Comparison of ENCODE assay signal across 9 cellular contexts in the genomic region with DNA sequence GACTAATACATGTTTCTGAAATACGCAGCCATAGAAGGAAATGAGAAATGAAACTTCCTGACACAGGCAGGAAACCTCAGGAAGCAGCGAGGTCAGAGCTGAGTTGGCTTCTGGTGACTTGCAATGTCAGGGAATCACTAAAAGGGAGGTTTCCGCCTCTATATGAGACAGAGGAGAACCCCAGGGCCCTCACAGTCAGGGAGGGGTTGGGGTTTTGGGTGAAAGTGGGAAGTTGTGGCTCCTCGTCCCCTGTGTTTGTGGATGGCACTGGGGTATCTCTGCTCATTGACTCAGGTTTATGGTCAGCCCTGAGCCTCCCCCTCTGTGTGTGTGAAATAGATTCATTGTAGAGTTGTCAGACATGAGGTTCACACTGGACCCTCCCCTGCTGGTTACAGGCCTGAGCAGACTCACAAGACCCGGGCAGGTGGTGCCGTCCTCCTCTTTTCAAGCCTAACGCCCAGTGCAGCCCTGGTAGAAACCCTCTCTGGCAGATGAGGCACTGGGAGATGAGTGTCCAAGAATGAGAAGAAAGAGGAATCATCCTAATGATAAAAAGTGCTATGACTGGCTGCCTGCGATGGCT. TPM values are rescaled to one million over a fixed set of nuclear protein-coding genes. Genes with fewer than 3 reads are reported as not detected.
DNase-seq lines count a peak whose midpoint lies in the region; ATAC-seq, FAIRE-seq and TF ChIP-seq lines count a peak whose summit lies in the region.
"Had no signal": no experiment of that assay in that cellular context is flagged by ENCODE, and none has a peak within 500 bp of the region (broad histone marks: within the 10 kb centered on the region; RNA-seq: fewer than 3 reads in every experiment).

No MANE protein-coding gene starts in this region.

- peaks cover 8% of the 10 kb centered on the region for H3K4me1 Mint-ChIP-seq in activated naive CD8-positive, alpha-beta T cell treated with anti-CD3 and anti-CD28 coated beads, Interleukin-2, amount 10 ng/mL, durations not matched to agents 7 days and 5 days

- no peak for ATAC-seq in HepG2
- ATAC-seq in activated naive CD8-positive, alpha-beta T cell treated with anti-CD3 and anti-CD28 coated beads, Interleukin-2, amount 10 ng/mL, durations not matched to agents 7 days and 5 days (ENCODE audit: low read depth), result peak; percentile 80
- no peak for ATAC-seq in GM19324 (IDR thresholded peaks at IDR 0.05; ENCODE audit: low FRiP score, unreplicated experiment)

- H3K27me3 Mint-ChIP-seq in activated naive CD8-positive, alpha-beta T cell treated with anti-CD3 and anti-CD28 coated beads, Interleukin-2, amount 10 ng/mL, durations not matched to agents 7 days and 5 days, result peaks cover 24% of the 10 kb centered on the region

- DNase-seq in HepG2 (ENCODE audit: low spot score) (no peak), mucosa of gallbladder (ENCODE audit: low spot score) (peak; percentile 33), GM20000 (ENCODE audit: low spot score) (no peak), mammary epithelial cell (no peak), SHP77 (lab: John Stamatoyannopoulos, UW) (no peak)
- no peak for DNase-seq in activated naive CD8-positive, alpha-beta T cell treated with anti-CD3 and anti-CD28 coated beads, Interleukin-2, amount 10 ng/mL, durations not matched to agents 7 days and 5 days

- TF ChIP-seq RAD21 in liver (IDR thresholded peaks at IDR 0.05) (no peak), HepG2 (CRISPR knock-in tag; IDR thresholded peaks at IDR 0.05) (no peak)

- intact Hi-C loops in HepG2 (cut with micrococcal nuclease; ENCODE audit: unreplicated experiment) (no loop called here), mammary epithelial cell (cut with micrococcal nuclease) (no loop called here)

- H3K4me2 ChIP-seq in HepG2 (ENCODE audit: low read depth, low read length) (no peak overlapping the region), mammary epithelial cell (ENCODE audit: insufficient read depth, low read depth, low read length) (no peak overlapping the region)

- no peaks in the 10 kb centered on the region for H3K9me3 Mint-ChIP-seq in activated naive CD8-positive, alpha-beta T cell treated with anti-CD3 and anti-CD28 coated beads, Interleukin-2, amount 10 ng/mL, durations not matched to agents 7 days and 5 days

- H3K9ac ChIP-seq in liver (ENCODE audit: low read depth in 1 of 2, low read length in 2 of 2), result no peak overlapping the region
- H3K9ac ChIP-seq in HepG2 (ENCODE audit: insufficient read depth, low read depth, low read length), result no peak overlapping the region
- H3K9ac ChIP-seq in mammary epithelial cell (ENCODE audit: insufficient read depth, low read length), result no peak overlapping the region

- H3K36me3 ChIP-seq in liver (ENCODE audit: control insufficient read depth in 4 of 4, insufficient read depth in 3 of 4, low read depth in 1 of 4, low read length in 3 of 4) (no peaks in the 10 kb centered on the region), HepG2 (replicated peaks in 1 of 2; ENCODE audit: control insufficient read depth in 1 of 2, insufficient read depth in 2 of 2, low read length in 2 of 2) (no peaks in the 10 kb centered on the region), mammary epithelial cell (ENCODE audit: insufficient read depth, low read length) (no peaks in the 10 kb centered on the region)
- H3K36me3 ChIP-seq: SJSA1 had no signal

- peaks cover 0 to 2% (median 0%) of the 10 kb centered on the region in 4 donors for H3K27me3 ChIP-seq in liver (ENCODE audit: control insufficient read depth in 4 of 4, insufficient read depth in 4 of 4, low read length in 3 of 4)
- peaks cover 7 to 37% of the 10 kb centered on the region in 2 experiments for H3K27me3 ChIP-seq in HepG2 (ENCODE audit: control insufficient read depth in 1 of 2, insufficient read depth in 2 of 2, low read length in 2 of 2)
- no peaks in the 10 kb centered on the region for H3K27me3 ChIP-seq in mammary epithelial cell (ENCODE audit: insufficient read depth, low read length)

- peak overlapping the region; percentile 71 for H3K27ac Mint-ChIP-seq in activated naive CD8-positive, alpha-beta T cell treated with anti-CD3 and anti-CD28 coated beads, Interleukin-2, amount 10 ng/mL, durations not matched to agents 7 days and 5 days

- POLR2A ChIA-PET in HepG2 (lab: Yijun Ruan, JAX), result no interaction called here
- POLR2A ChIA-PET in activated naive CD8-positive, alpha-beta T cell treated with anti-CD3 and anti-CD28 coated beads, Interleukin-2, amount 10 ng/mL, durations not matched to agents 7 days and 5 days (lab: Charles Lee), result no interaction called here

- FAIRE-seq in HepG2 (lab: Jason Lieb, UNC), result no peak

- H2AFZ ChIP-seq in HepG2 (ENCODE audit: low read length), result no peak overlapping the region
- no peak overlapping the region for H2AFZ ChIP-seq in mammary epithelial cell (ENCODE audit: low read depth, low read length)

- 64% methylated on average over 8 of the region's 8 CpGs for WGBS in liver
- 60% methylated on average over 8 of the region's 8 CpGs for WGBS in HepG2 (ENCODE audit: low lambda C conversion rate)
- WGBS in mammary epithelial cell (ENCODE audit: low coverage, missing lambda C conversion rate), result 71% methylated on average over 7 of the region's 8 CpGs

- no peaks in the 10 kb centered on the region for H3K36me3 Mint-ChIP-seq in activated naive CD8-positive, alpha-beta T cell treated with anti-CD3 and anti-CD28 coated beads, Interleukin-2, amount 10 ng/mL, durations not matched to agents 7 days and 5 days

- no peak for TF ChIP-seq POLR2A in HepG2 (IDR thresholded peaks at IDR 0.05; ENCODE audit: insufficient read depth in 1 of 2, low read depth in 2 of 2, low read length in 2 of 2)

- H3K79me2 ChIP-seq in HepG2 (ENCODE audit: insufficient read depth, low read length), result no peaks in the 10 kb centered on the region
- H3K79me2 ChIP-seq in mammary epithelial cell (ENCODE audit: insufficient read depth, low read length), result no peaks in the 10 kb centered on the region

- H3K27ac ChIP-seq in liver (ENCODE audit: low read depth in 1 of 2, low read length in 2 of 2) (peak overlapping the region; percentile 60 to 79), HepG2 (ENCODE audit: extremely low read length, insufficient read depth, low read length) (no peak overlapping the region), mammary epithelial cell (ENCODE audit: insufficient read depth, low read depth, low read length) (no peak overlapping the region)
- H3K27ac ChIP-seq: SJSA1 had no signal

- H3K9me3 ChIP-seq in liver (ENCODE audit: control insufficient read depth in 4 of 4, low read length in 3 of 4) (no peaks in the 10 kb centered on the region), HepG2 (ENCODE audit: low read length) (no peaks in the 10 kb centered on the region), mammary epithelial cell (replicated peaks; ENCODE audit: insufficient read depth, low read length) (no peaks in the 10 kb centered on the region)
- H3K9me3 ChIP-seq: SJSA1 had no signal

- dilution Hi-C loops in mammary epithelial cell (cut with HindIII; ENCODE audit: low sequenced_read_pairs), result no loop called here

- BruUV-seq in HepG2 (replicated peaks; lab: Mats Ljungman, UMichigan) (no TSS peak), mammary epithelial cell (replicated peaks; lab: Mats Ljungman, UMichigan) (no TSS peak)

- H3K4me3 Mint-ChIP-seq in activated naive CD8-positive, alpha-beta T cell treated with anti-CD3 and anti-CD28 coated beads, Interleukin-2, amount 10 ng/mL, durations not matched to agents 7 days and 5 days, result peak overlapping the region; percentile 56

- H3K4me1 ChIP-seq in liver (ENCODE audit: control insufficient read depth in 4 of 4, insufficient read depth in 4 of 4, low read length in 3 of 4) (peaks cover 0 to 5% (median 0%) of the 10 kb centered on the region in 4 donors), HepG2 (ENCODE audit: insufficient read depth, low read length) (no peaks in the 10 kb centered on the region), mammary epithelial cell (ENCODE audit: insufficient read depth, low read length) (no peaks in the 10 kb centered on the region)
- H3K4me1 ChIP-seq: SJSA1 had no signal

- in situ Hi-C loops in HepG2 (cut with HindIII; ENCODE audit: extremely low pct_ligation_motif_present, low pct_unique_long_range_greater_than_20kb) (no loop called here), mammary epithelial cell (cut with MboI; ENCODE audit: low sequenced_read_pairs in 2 of 2) (no loop called here)

- CTCF ChIA-PET in HepG2 (lab: Yijun Ruan, JAX; ENCODE audit: low intra/inter-chr PET ratio, low total read pairs) (no interaction called here), mammary epithelial cell (lab: Charles Lee; ENCODE audit: low non-redundant PET) (no interaction called here)

- TF ChIP-seq CTCF in liver (IDR thresholded peaks at IDR 0.05; ENCODE audit: low read depth, low read length, missing input control) (no peak), HepG2 (CRISPR knock-in tag; IDR thresholded peaks at IDR 0.05) (no peak), GM20000 (IDR thresholded peaks at IDR 0.05; ENCODE audit: extremely low read depth, missing control alignments) (no peak), mammary epithelial cell (conservative IDR thresholded peaks at IDR 0.05 in 1 of 2, IDR thresholded peaks at IDR 0.05 in 1 of 2; ENCODE audit: extremely low read depth in 1 of 2, insufficient read depth in 1 of 2, low read depth in 1 of 2, low read length in 2 of 2) (no peak)

- TF ChIP-seq EP300 in HepG2 (IDR thresholded peaks at IDR 0.05; ENCODE audit: low read depth in 2 of 2, low read length in 2 of 2) (no peak), HepG2 (CRISPR knock-in tag; IDR thresholded peaks at IDR 0.05; ENCODE audit: borderline replicate concordance) (no peak)

- H4K20me1 ChIP-seq in HepG2 (ENCODE audit: insufficient read depth, low read length) (no peaks in the 10 kb centered on the region), mammary epithelial cell (ENCODE audit: insufficient read depth, low read length) (no peaks in the 10 kb centered on the region)

- no peak overlapping the region for H3K4me3 ChIP-seq in liver (ENCODE audit: low read depth in 1 of 3, low read length in 3 of 3)
- no peak overlapping the region for H3K4me3 ChIP-seq in HepG2 (replicated peaks in 1 of 3; ENCODE audit: insufficient read depth in 1 of 3, low read depth in 2 of 3, low read length in 3 of 3)
- H3K4me3 ChIP-seq in mammary epithelial cell (replicated peaks in 1 of 3; ENCODE audit: insufficient read depth in 1 of 3, low read depth in 2 of 3, low read length in 3 of 3), result no peak overlapping the region
- H3K4me3 ChIP-seq: SJSA1 had no signal

RNA-seq across cellular contexts. Expression of a gene that starts 5.5 kb away (rescaled TPM):
- total RNA-seq in liver (1 to 10 TPM; 1.4 to 2.8 TPM), HepG2 (2016; rRNA removed; fragmentation: Illumina TruSeq; extraction: Trizol) (not detected in 2 replicates), mucosa of gallbladder (0.95 TPM), mammary epithelial cell (not detected)
- polyA plus RNA-seq in liver (1 to 10 TPM; 1.0 to 1.9 TPM), HepG2 (2011; rRNA removed) (not detected in 2 replicates), mammary epithelial cell (not detected)
- not detected in 2 replicates for total RNA-seq in HepG2 (2016; cell fraction: cytosol; rRNA removed; fragmentation: Illumina TruSeq; extraction: Trizol; ENCODE audit: low read depth)
- total RNA-seq in HepG2 (2016; cell fraction: insoluble cytoplasmic fraction; rRNA removed; fragmentation: Illumina TruSeq; extraction: Trizol), result not detected in 2 replicates
- not detected in 2 replicates for total RNA-seq in HepG2 (2016; cell fraction: membrane; rRNA removed; fragmentation: Illumina TruSeq; extraction: Trizol)
- not detected in 2 replicates for total RNA-seq in HepG2 (2016; cell fraction: nucleus; rRNA removed; fragmentation: Illumina TruSeq; extraction: Trizol)
- not detected in 2 replicates for polyA plus RNA-seq in HepG2 (2011; cell fraction: cytosol; rRNA removed)
- polyA plus RNA-seq in HepG2 (2011; cell fraction: nucleus; rRNA removed), result not detected in 2 replicates
- polyA plus RNA-seq in HepG2 (2012), result not detected in 2 replicates
- polyA plus RNA-seq in HepG2 (2016; cell fraction: cytosol; fragmentation: Illumina TruSeq; extraction: Trizol; ENCODE audit: low read depth), result not detected in 2 replicates
- polyA plus RNA-seq in HepG2 (2016; cell fraction: insoluble cytoplasmic fraction; fragmentation: Illumina TruSeq; extraction: Trizol; ENCODE audit: low read depth), result not detected in 2 replicates
- polyA plus RNA-seq in HepG2 (2016; cell fraction: membrane; fragmentation: Illumina TruSeq; extraction: Trizol; ENCODE audit: low read depth), result not detected in 2 replicates
- not detected in 2 replicates for polyA plus RNA-seq in HepG2 (2016; cell fraction: nucleus; fragmentation: Illumina TruSeq; extraction: Trizol; ENCODE audit: insufficient read depth, low read depth)
- not detected in 2 replicates for polyA minus RNA-seq in HepG2 (2011; rRNA and poly(A)+ RNA removed; ENCODE audit: low replicate concordance)
- polyA minus RNA-seq in HepG2 (2011; cell fraction: cytosol; rRNA and poly(A)+ RNA removed), result not detected in 2 replicates
- polyA minus RNA-seq in HepG2 (2011; cell fraction: nucleus; rRNA and poly(A)+ RNA removed), result not detected in 2 replicates
- total RNA-seq in activated naive CD8-positive, alpha-beta T cell treated with anti-CD3 and anti-CD28 coated beads, Interleukin-2, amount 10 ng/mL, durations not matched to agents 7 days and 5 days, result under 1 TPM; 0.60 to 0.64 TPM
- polyA minus RNA-seq in mammary epithelial cell, result not detected
- total RNA-seq: SJSA1 had no signal

RNA-seq across cellular contexts. Expression of a gene that starts 9.0 kb away (rescaled TPM):
- total RNA-seq in liver (1 to 10 TPM; 5.4 to 7.1 TPM), HepG2 (2016; rRNA removed; fragmentation: Illumina TruSeq; extraction: Trizol) (not detected in 2 replicates), mucosa of gallbladder (6.5 TPM), mammary epithelial cell (not detected)
- polyA plus RNA-seq in liver (10 to 100 TPM in 1 of 2 donors, 1 to 10 TPM in 1; 5.1 to 10.8 TPM), HepG2 (2011; rRNA removed) (not detected in 2 replicates), mammary epithelial cell (not detected)
- not detected in 2 replicates for total RNA-seq in HepG2 (2016; cell fraction: cytosol; rRNA removed; fragmentation: Illumina TruSeq; extraction: Trizol; ENCODE audit: low read depth)
- total RNA-seq in HepG2 (2016; cell fraction: insoluble cytoplasmic fraction; rRNA removed; fragmentation: Illumina TruSeq; extraction: Trizol), result not detected in 2 replicates
- not detected in 2 replicates for total RNA-seq in HepG2 (2016; cell fraction: membrane; rRNA removed; fragmentation: Illumina TruSeq; extraction: Trizol)
- not detected in 2 replicates for total RNA-seq in HepG2 (2016; cell fraction: nucleus; rRNA removed; fragmentation: Illumina TruSeq; extraction: Trizol)
- not detected in 2 replicates for polyA plus RNA-seq in HepG2 (2011; cell fraction: cytosol; rRNA removed)
- not detected in 2 replicates for polyA plus RNA-seq in HepG2 (2011; cell fraction: nucleus; rRNA removed)
- polyA plus RNA-seq in HepG2 (2012), result not detected in 2 replicates
- polyA plus RNA-seq in HepG2 (2016; cell fraction: cytosol; fragmentation: Illumina TruSeq; extraction: Trizol; ENCODE audit: low read depth), result not detected in 2 replicates
- polyA plus RNA-seq in HepG2 (2016; cell fraction: insoluble cytoplasmic fraction; fragmentation: Illumina TruSeq; extraction: Trizol; ENCODE audit: low read depth), result not detected in 2 replicates
- not detected in 2 replicates for polyA plus RNA-seq in HepG2 (2016; cell fraction: membrane; fragmentation: Illumina TruSeq; extraction: Trizol; ENCODE audit: low read depth)
- polyA plus RNA-seq in HepG2 (2016; cell fraction: nucleus; fragmentation: Illumina TruSeq; extraction: Trizol; ENCODE audit: insufficient read depth, low read depth), result not detected in 2 replicates
- polyA minus RNA-seq in HepG2 (2011; rRNA and poly(A)+ RNA removed; ENCODE audit: low replicate concordance), result not detected in 2 replicates
- not detected in 2 replicates for polyA minus RNA-seq in HepG2 (2011; cell fraction: cytosol; rRNA and poly(A)+ RNA removed)
- not detected in 2 replicates for polyA minus RNA-seq in HepG2 (2011; cell fraction: nucleus; rRNA and poly(A)+ RNA removed)
- under 1 TPM; 0.28 to 0.36 TPM for total RNA-seq in activated naive CD8-positive, alpha-beta T cell treated with anti-CD3 and anti-CD28 coated beads, Interleukin-2, amount 10 ng/mL, durations not matched to agents 7 days and 5 days
- polyA minus RNA-seq in mammary epithelial cell, result not detected
- total RNA-seq: SJSA1 had no signal

RNA-seq across cellular contexts. Expression of a gene that starts 25.3 kb away (rescaled TPM):
- total RNA-seq in liver (10 to 100 TPM in 1 of 2 donors, 1 to 10 TPM in 1; 2.5 to 10.5 TPM), HepG2 (2016; rRNA removed; fragmentation: Illumina TruSeq; extraction: Trizol) (not detected in 2 replicates), mucosa of gallbladder (3.1 TPM), mammary epithelial cell (not detected)
- polyA plus RNA-seq in liver (1 to 10 TPM; 2.2 to 4.2 TPM), HepG2 (2011; rRNA removed) (0.10 and 0.22 TPM in 2 replicates), mammary epithelial cell (not detected)
- total RNA-seq in HepG2 (2016; cell fraction: cytosol; rRNA removed; fragmentation: Illumina TruSeq; extraction: Trizol; ENCODE audit: low read depth), result not detected in 2 replicates
- total RNA-seq in HepG2 (2016; cell fraction: insoluble cytoplasmic fraction; rRNA removed; fragmentation: Illumina TruSeq; extraction: Trizol), result not detected in 2 replicates
- not detected in 2 replicates for total RNA-seq in HepG2 (2016; cell fraction: membrane; rRNA removed; fragmentation: Illumina TruSeq; extraction: Trizol)
- not detected in 2 replicates for total RNA-seq in HepG2 (2016; cell fraction: nucleus; rRNA removed; fragmentation: Illumina TruSeq; extraction: Trizol)
- 0.09 and 0.30 TPM in 2 replicates for polyA plus RNA-seq in HepG2 (2011; cell fraction: cytosol; rRNA removed)
- 0.24 TPM in 1 of 2 replicates, not detected in the other for polyA plus RNA-seq in HepG2 (2011; cell fraction: nucleus; rRNA removed)
- polyA plus RNA-seq in HepG2 (2012), result 0.16 and 0.24 TPM in 2 replicates
- not detected in 2 replicates for polyA plus RNA-seq in HepG2 (2016; cell fraction: cytosol; fragmentation: Illumina TruSeq; extraction: Trizol; ENCODE audit: low read depth)
- not detected in 2 replicates for polyA plus RNA-seq in HepG2 (2016; cell fraction: insoluble cytoplasmic fraction; fragmentation: Illumina TruSeq; extraction: Trizol; ENCODE audit: low read depth)
- not detected in 2 replicates for polyA plus RNA-seq in HepG2 (2016; cell fraction: membrane; fragmentation: Illumina TruSeq; extraction: Trizol; ENCODE audit: low read depth)
- not detected in 2 replicates for polyA plus RNA-seq in HepG2 (2016; cell fraction: nucleus; fragmentation: Illumina TruSeq; extraction: Trizol; ENCODE audit: insufficient read depth, low read depth)
- polyA minus RNA-seq in HepG2 (2011; rRNA and poly(A)+ RNA removed; ENCODE audit: low replicate concordance), result not detected in 2 replicates
- polyA minus RNA-seq in HepG2 (2011; cell fraction: cytosol; rRNA and poly(A)+ RNA removed), result not detected in 2 replicates
- polyA minus RNA-seq in HepG2 (2011; cell fraction: nucleus; rRNA and poly(A)+ RNA removed), result not detected in 2 replicates
- 1 to 10 TPM in 1 of 2 experiments, under 1 TPM in 1; 0.74 to 1.3 TPM for total RNA-seq in activated naive CD8-positive, alpha-beta T cell treated with anti-CD3 and anti-CD28 coated beads, Interleukin-2, amount 10 ng/mL, durations not matched to agents 7 days and 5 days
- not detected for polyA minus RNA-seq in mammary epithelial cell
- total RNA-seq: SJSA1 had no signal

RNA-seq across cellular contexts. Expression of a gene that starts 32.8 kb away (rescaled TPM):
- total RNA-seq in liver (1 to 10 TPM; 4.6 to 5.7 TPM), HepG2 (2016; rRNA removed; fragmentation: Illumina TruSeq; extraction: Trizol) (not detected in 2 replicates), mucosa of gallbladder (3.3 TPM), mammary epithelial cell (not detected)
- polyA plus RNA-seq in liver (1 to 10 TPM; 2.2 to 6.1 TPM), HepG2 (2011; rRNA removed) (not detected in 2 replicates), mammary epithelial cell (not detected)
- not detected in 2 replicates for total RNA-seq in HepG2 (2016; cell fraction: cytosol; rRNA removed; fragmentation: Illumina TruSeq; extraction: Trizol; ENCODE audit: low read depth)
- not detected in 2 replicates for total RNA-seq in HepG2 (2016; cell fraction: insoluble cytoplasmic fraction; rRNA removed; fragmentation: Illumina TruSeq; extraction: Trizol)
- not detected in 2 replicates for total RNA-seq in HepG2 (2016; cell fraction: membrane; rRNA removed; fragmentation: Illumina TruSeq; extraction: Trizol)
- not detected in 2 replicates for total RNA-seq in HepG2 (2016; cell fraction: nucleus; rRNA removed; fragmentation: Illumina TruSeq; extraction: Trizol)
- not detected in 2 replicates for polyA plus RNA-seq in HepG2 (2011; cell fraction: cytosol; rRNA removed)
- polyA plus RNA-seq in HepG2 (2011; cell fraction: nucleus; rRNA removed), result not detected in 2 replicates
- polyA plus RNA-seq in HepG2 (2012), result not detected in 2 replicates
- not detected in 2 replicates for polyA plus RNA-seq in HepG2 (2016; cell fraction: cytosol; fragmentation: Illumina TruSeq; extraction: Trizol; ENCODE audit: low read depth)
- not detected in 2 replicates for polyA plus RNA-seq in HepG2 (2016; cell fraction: insoluble cytoplasmic fraction; fragmentation: Illumina TruSeq; extraction: Trizol; ENCODE audit: low read depth)
- polyA plus RNA-seq in HepG2 (2016; cell fraction: membrane; fragmentation: Illumina TruSeq; extraction: Trizol; ENCODE audit: low read depth), result not detected in 2 replicates
- not detected in 2 replicates for polyA plus RNA-seq in HepG2 (2016; cell fraction: nucleus; fragmentation: Illumina TruSeq; extraction: Trizol; ENCODE audit: insufficient read depth, low read depth)
- polyA minus RNA-seq in HepG2 (2011; rRNA and poly(A)+ RNA removed; ENCODE audit: low replicate concordance), result not detected in 2 replicates
- not detected in 2 replicates for polyA minus RNA-seq in HepG2 (2011; cell fraction: cytosol; rRNA and poly(A)+ RNA removed)
- polyA minus RNA-seq in HepG2 (2011; cell fraction: nucleus; rRNA and poly(A)+ RNA removed), result not detected in 2 replicates
- total RNA-seq in activated naive CD8-positive, alpha-beta T cell treated with anti-CD3 and anti-CD28 coated beads, Interleukin-2, amount 10 ng/mL, durations not matched to agents 7 days and 5 days, result under 1 TPM; 0.55 to 0.57 TPM
- not detected for polyA minus RNA-seq in mammary epithelial cell
- total RNA-seq: SJSA1 had no signal

RNA-seq across cellular contexts. Expression of a gene that starts 47.5 kb away (rescaled TPM):
- total RNA-seq in liver, result 1,000 to 10,000 TPM in 1 of 2 donors, 100 to 1,000 TPM in 1; 745 to 1,462 TPM
- 1,000 to 10,000 TPM in 1 of 2 donors, 100 to 1,000 TPM in 1; 290 to 1,080 TPM for polyA plus RNA-seq in liver
- total RNA-seq in HepG2 (2016; rRNA removed; fragmentation: Illumina TruSeq; extraction: Trizol), result 1,411 and 1,450 TPM in 2 replicates
- total RNA-seq in HepG2 (2016; cell fraction: cytosol; rRNA removed; fragmentation: Illumina TruSeq; extraction: Trizol; ENCODE audit: low read depth), result 1,847 and 2,095 TPM in 2 replicates
- 1,493 and 1,495 TPM in 2 replicates for total RNA-seq in HepG2 (2016; cell fraction: insoluble cytoplasmic fraction; rRNA removed; fragmentation: Illumina TruSeq; extraction: Trizol)
- 2,859 and 2,975 TPM in 2 replicates for total RNA-seq in HepG2 (2016; cell fraction: membrane; rRNA removed; fragmentation: Illumina TruSeq; extraction: Trizol)
- 574 and 605 TPM in 2 replicates for total RNA-seq in HepG2 (2016; cell fraction: nucleus; rRNA removed; fragmentation: Illumina TruSeq; extraction: Trizol)
- 2,903 and 3,161 TPM in 2 replicates for polyA plus RNA-seq in HepG2 (2011; rRNA removed)
- 3,446 and 4,669 TPM in 2 replicates for polyA plus RNA-seq in HepG2 (2011; cell fraction: cytosol; rRNA removed)
- 1,154 and 1,198 TPM in 2 replicates for polyA plus RNA-seq in HepG2 (2011; cell fraction: nucleus; rRNA removed)
- polyA plus RNA-seq in HepG2 (2012), result 2,294 and 3,529 TPM in 2 replicates
- 2,882 and 3,077 TPM in 2 replicates for polyA plus RNA-seq in HepG2 (2016; cell fraction: cytosol; fragmentation: Illumina TruSeq; extraction: Trizol; ENCODE audit: low read depth)
- polyA plus RNA-seq in HepG2 (2016; cell fraction: insoluble cytoplasmic fraction; fragmentation: Illumina TruSeq; extraction: Trizol; ENCODE audit: low read depth), result 1,450 and 1,632 TPM in 2 replicates
- 3,325 and 3,445 TPM in 2 replicates for polyA plus RNA-seq in HepG2 (2016; cell fraction: membrane; fragmentation: Illumina TruSeq; extraction: Trizol; ENCODE audit: low read depth)
- 1,079 and 1,215 TPM in 2 replicates for polyA plus RNA-seq in HepG2 (2016; cell fraction: nucleus; fragmentation: Illumina TruSeq; extraction: Trizol; ENCODE audit: insufficient read depth, low read depth)
- 647 and 719 TPM in 2 replicates for polyA minus RNA-seq in HepG2 (2011; rRNA and poly(A)+ RNA removed; ENCODE audit: low replicate concordance)
- polyA minus RNA-seq in HepG2 (2011; cell fraction: cytosol; rRNA and poly(A)+ RNA removed), result 352 and 390 TPM in 2 replicates
- 215 and 249 TPM in 2 replicates for polyA minus RNA-seq in HepG2 (2011; cell fraction: nucleus; rRNA and poly(A)+ RNA removed)
- 1,000 to 10,000 TPM; 1,098 to 1,155 TPM for total RNA-seq in activated naive CD8-positive, alpha-beta T cell treated with anti-CD3 and anti-CD28 coated beads, Interleukin-2, amount 10 ng/mL, durations not matched to agents 7 days and 5 days
- total RNA-seq in mucosa of gallbladder, result 1,008 TPM
- 1,000 to 10,000 TPM; 1,098 to 1,139 TPM for total RNA-seq in mammary epithelial cell
- 2,376 TPM for polyA plus RNA-seq in mammary epithelial cell
- polyA minus RNA-seq in mammary epithelial cell, result 1,031 TPM

Comparison
In these comparisons a context has a peak if more than half of its experiments do, and no peak if none do; other contexts are left out.
1. H3K27ac ChIP-seq: peak in liver (2 of 2); none in HepG2 (single experiment) and mammary epithelial cell (single experiment).